Comparison of ENCODE assay signal across 22 cellular contexts in the genomic region with DNA sequence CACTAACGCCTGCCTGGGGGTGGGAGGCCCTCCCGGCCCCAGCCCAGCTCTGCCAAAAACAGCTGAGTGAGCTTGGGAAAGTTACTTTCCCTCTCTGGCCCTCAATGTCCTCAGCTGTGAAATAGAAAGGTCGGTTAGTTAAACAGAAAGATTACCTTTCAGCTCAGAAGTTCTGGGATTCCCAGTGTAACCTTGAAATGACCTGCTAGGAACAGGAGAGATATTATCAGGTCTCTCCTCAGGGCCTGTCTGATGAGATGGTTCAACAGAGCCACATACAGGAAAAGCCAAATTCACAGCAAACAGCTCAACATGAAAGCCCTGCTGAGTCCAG.
A peak's percentile ranks its signal among the peaks of the same experiment; 100 is the strongest.
DNase-seq lines count a peak whose midpoint lies in the region; ATAC-seq, FAIRE-seq and TF ChIP-seq lines count a peak whose summit lies in the region.
"Had no signal": no experiment of that assay in that cellular context is flagged by ENCODE, and none has a peak within 500 bp of the region (broad histone marks: within the 10 kb centered on the region; RNA-seq: fewer than 3 reads in every experiment).

No MANE protein-coding gene starts in this region.

- H4K20me1 ChIP-seq in GM23338 (replicated peaks; ENCODE audit: insufficient read depth) (no peaks in the 10 kb centered on the region), K562 (replicated peaks; ENCODE audit: control insufficient read depth, insufficient read depth, low read length) (no peaks in the 10 kb centered on the region)

- intact Hi-C loops in K562 (cut with micrococcal nuclease): no loop called here

- peaks cover 29% of the 10 kb centered on the region for H3K4me1 Mint-ChIP-seq in GM23338

- no TSS peak for BruUV-seq in K562 (replicated peaks; lab: Mats Ljungman, UMichigan)

- TF ChIP-seq RAD21 in K562 (CRISPR knock-in tag; conservative IDR thresholded peaks at IDR 0.05 in 1 of 2, IDR thresholded peaks at IDR 0.05 in 1 of 2): no peak

- TF ChIP-seq POLR2A in K562 (conservative IDR thresholded peaks at IDR 0.05): no peak
- TF ChIP-seq POLR2A in suprapubic skin (IDR thresholded peaks at IDR 0.05): no peak

- peaks cover 8% of the 10 kb centered on the region for H3K27me3 Mint-ChIP-seq in GM23338 (ENCODE audit: insufficient read depth, low read depth, poor library complexity)
- H3K27me3 Mint-ChIP-seq: activated B cell treated with CpG ODN at 0.5 μM for 24 hours; activated CD4-positive, alpha-beta memory T cell treated with anti-CD3 and anti-CD28 coated beads for 36 hours had no signal

- TF ChIP-seq CTCF in GM23338 (conservative IDR thresholded peaks at IDR 0.05; ENCODE audit: low read depth in 2 of 2) (no peak), K562 (IDR thresholded peaks at IDR 0.05 in 2 of 3, conservative IDR thresholded peaks at IDR 0.05 in 1 of 3; ENCODE audit: insufficient read depth in 2 of 3, low read depth in 1 of 3, low read length in 3 of 3) (no peak), lung (IDR thresholded peaks at IDR 0.05; ENCODE audit: control extremely low read depth, extremely low read depth) (no peak), suprapubic skin (IDR thresholded peaks at IDR 0.05) (no peak)

- peak overlapping the region; percentile 56; the same call in 1 of the 2 replicates for H2AFZ ChIP-seq in GM23338
- H2AFZ ChIP-seq in K562 (ENCODE audit: low read depth, low read length): 0 out of 2 replicates have a peak overlapping the region, but pooled peaks have one; percentile 14

- CTCF ChIA-PET in K562 (lab: Yijun Ruan, JAX; ENCODE audit: low intra/inter-chr PET ratio): no interaction called here

- H3K4me3 ChIP-seq in GM23338 (no peak overlapping the region), K562 (no peak overlapping the region), lung (no peak overlapping the region), suprapubic skin (no peak overlapping the region)
- H3K4me3 ChIP-seq: adrenal gland, dorsolateral prefrontal cortex, gastrocnemius medialis had no signal

- H3K27me3 ChIP-seq in GM23338 (ENCODE audit: insufficient read depth): no peaks in the 10 kb centered on the region
- no peaks in the 10 kb centered on the region; a peak in 1 of 5 replicates for H3K27me3 ChIP-seq in K562 (ENCODE audit: control insufficient read depth in 2 of 2, insufficient read depth in 2 of 2, low read length in 2 of 2)
- no peaks in the 10 kb centered on the region for H3K27me3 ChIP-seq in lung (ENCODE audit: control insufficient read depth, insufficient read depth)
- H3K27me3 ChIP-seq in suprapubic skin: no peaks in the 10 kb centered on the region
- H3K27me3 ChIP-seq: adrenal gland, dorsolateral prefrontal cortex, gastrocnemius medialis had no signal

- no peaks in the 10 kb centered on the region for H3K79me2 ChIP-seq in GM23338 (replicated peaks; ENCODE audit: insufficient read depth)
- no peaks in the 10 kb centered on the region for H3K79me2 ChIP-seq in K562 (ENCODE audit: control insufficient read depth, insufficient read depth, low read length)

- no peak overlapping the region for H3K27ac Mint-ChIP-seq in GM23338
- H3K27ac Mint-ChIP-seq: activated CD4-positive, alpha-beta memory T cell treated with anti-CD3 and anti-CD28 coated beads for 36 hours had no signal

- TF ChIP-seq EP300 in K562 (IDR thresholded peaks at IDR 0.05; ENCODE audit: low read length) (no peak), suprapubic skin (IDR thresholded peaks at IDR 0.05) (no peak)

- no peak for DNase-seq in GM23338 (ENCODE audit: low spot score)
- no peak for DNase-seq in K562 (ENCODE audit: extremely low read depth in 1 of 4, low spot score in 3 of 4)
- no peak for DNase-seq in lung (ENCODE audit: low spot score)
- no peak for DNase-seq in suprapubic skin (ENCODE audit: low spot score in 2 of 2)
- DNase-seq in activated naive CD4-positive, alpha-beta T cell (lab: John Stamatoyannopoulos, UW): no peak
- DNase-seq in activated gamma-delta T cell (lab: John Stamatoyannopoulos, UW): no peak
- DNase-seq: activated B cell treated with CpG ODN at 0.5 μM for 24 hours; activated CD4-positive, alpha-beta memory T cell treated with anti-CD3 and anti-CD28 coated beads for 36 hours; activated effector memory CD4-positive, alpha-beta T cell treated with anti-CD3 and anti-CD28 coated beads, Interleukin-2, amount 50 U/mL, for 16 hours; adrenal gland; dorsolateral prefrontal cortex; gastrocnemius medialis; Karpas-422; NCI-H1092; NCI-H2029 treated with DMSO at 0.1 percent for 48 hours; NCI-H446; substantia nigra; T-helper 9 cell had no signal

- H3K4me2 ChIP-seq in GM23338 (peak overlapping the region; percentile 67), K562 (ENCODE audit: insufficient read depth, low read length) (no peak overlapping the region)

- no peaks in the 10 kb centered on the region for H3F3A ChIP-seq in GM23338 (replicated peaks; ENCODE audit: low read depth)

- no peaks in the 10 kb centered on the region for H3K36me3 Mint-ChIP-seq in GM23338 (ENCODE audit: low read depth)
- H3K36me3 Mint-ChIP-seq: activated CD4-positive, alpha-beta memory T cell treated with anti-CD3 and anti-CD28 coated beads for 36 hours had no signal

- H3K4me1 ChIP-seq in GM23338 (ENCODE audit: insufficient read depth) (peaks cover 29% of the 10 kb centered on the region), K562 (replicated peaks in 1 of 2; ENCODE audit: control insufficient read depth in 2 of 2, insufficient read depth in 2 of 2, low read length in 2 of 2) (peaks cover 0 to 12% of the 10 kb centered on the region in 2 experiments; a peak in 3 of 5 replicates), lung (ENCODE audit: control insufficient read depth in 2 of 2, insufficient read depth in 2 of 2, low read length in 2 of 2) (peaks cover 8 to 10% of the 10 kb centered on the region in 2 donors), suprapubic skin (no peaks in the 10 kb centered on the region)
- H3K4me1 ChIP-seq: adrenal gland, gastrocnemius medialis had no signal

- in situ Hi-C loops in K562 (cut with MboI): no loop called here

- H3K9ac ChIP-seq in K562 (ENCODE audit: insufficient read depth in 1 of 2, low read depth in 2 of 2, low read length in 2 of 2): no peak overlapping the region

- peaks cover 2% of the 10 kb centered on the region for H3K9me1 ChIP-seq in K562 (ENCODE audit: control insufficient read depth, insufficient read depth, low read length)

- ATAC-seq in GM23338 (no peak), K562 (no peak), lung (ENCODE audit: insufficient read depth, low FRiP score) (no peak), HG02588 (IDR thresholded peaks at IDR 0.05; ENCODE audit: unreplicated experiment) (no peak)
- ATAC-seq: gastrocnemius medialis had no signal

- 18% methylated on average over 3 of the region's 3 CpGs for WGBS in K562 (ENCODE audit: insufficient coverage, low coverage, missing lambda C conversion rate)
- WGBS in lung, 2 donors: 66 to 81% methylated on average over 3 of the region's 3 CpGs
- 78% methylated on average over 3 of the region's 3 CpGs for WGBS in suprapubic skin

- H3K9me2 ChIP-seq in GM23338 (ENCODE audit: insufficient read depth): peaks cover 1% of the 10 kb centered on the region; the same call in 1 of the 2 replicates

- H3K4me3 Mint-ChIP-seq in GM23338: no peak overlapping the region
- H3K4me3 Mint-ChIP-seq: activated B cell treated with CpG ODN at 0.5 μM for 24 hours; activated CD4-positive, alpha-beta memory T cell treated with anti-CD3 and anti-CD28 coated beads for 36 hours had no signal

- POLR2A ChIA-PET in K562 (lab: Yijun Ruan, JAX): interaction anchor here (0.5 to 0.9 kb wide), 3 partner anchors 10 to 15 kb away, joined by 3 to 5 read pairs (median 3); no protein-coding TSS in a partner anchor

- H3K9me3 ChIP-seq in K562 (replicated peaks; ENCODE audit: control insufficient read depth, insufficient read depth, low read depth, low read length) (no peaks in the 10 kb centered on the region), lung (ENCODE audit: control insufficient read depth in 2 of 2, insufficient read depth in 1 of 2, low read length in 1 of 2) (no peaks in the 10 kb centered on the region), suprapubic skin (no peaks in the 10 kb centered on the region)
- H3K9me3 ChIP-seq: adrenal gland, gastrocnemius medialis had no signal

- H3K27ac ChIP-seq in GM23338 (ENCODE audit: low read depth) (no peak overlapping the region), K562 (ENCODE audit: extremely low read depth, low read depth, low read length) (no peak overlapping the region), lung (ENCODE audit: low read depth in 1 of 2, low read length in 1 of 2) (peak overlapping the region; percentile 63 to 77), suprapubic skin (peak overlapping the region; percentile 6)
- H3K27ac ChIP-seq: dorsolateral prefrontal cortex, epithelial cell of prostate, gastrocnemius medialis had no signal

- no peaks in the 10 kb centered on the region for H3K36me3 ChIP-seq in GM23338 (ENCODE audit: insufficient read depth)
- H3K36me3 ChIP-seq in K562 (ENCODE audit: control insufficient read depth, insufficient read depth, low read length): no peaks in the 10 kb centered on the region
- H3K36me3 ChIP-seq in lung (ENCODE audit: control insufficient read depth in 2 of 2, insufficient read depth in 2 of 2, low read length in 2 of 2): no peaks in the 10 kb centered on the region
- no peaks in the 10 kb centered on the region for H3K36me3 ChIP-seq in suprapubic skin
- H3K36me3 ChIP-seq: adrenal gland, gastrocnemius medialis had no signal

- FAIRE-seq in K562 (lab: Jason Lieb, UNC): peak; percentile 15
- FAIRE-seq: H54, RCC 7860 had no signal

- H3K9me3 Mint-ChIP-seq in GM23338: no peaks in the 10 kb centered on the region; the same call in 2 of the 3 replicates
- H3K9me3 Mint-ChIP-seq: activated B cell treated with CpG ODN at 0.5 μM for 24 hours had no signal

TF ChIP-seq in GM23338, 12 proteins besides CTCF, POLR2A, EP300 and RAD21 (continues in another document):
- TF ChIP-seq EZH2 (IDR thresholded peaks at IDR 0.05; ENCODE audit: low read depth, unreplicated experiment): no peak

TF ChIP-seq in K562, 482 proteins besides CTCF, POLR2A, EP300 and RAD21:
- TF ChIP-seq CAMTA2 (CRISPR knock-in tag; conservative IDR thresholded peaks at IDR 0.05): no peak
- peak; percentile 86 for TF ChIP-seq ESRRA (IDR thresholded peaks at IDR 0.05; ENCODE audit: borderline replicate concordance, low read depth)

Comparison
In these comparisons a context has a peak if more than half of its experiments do, and no peak if none do; other contexts are left out.
1. H3K27ac ChIP-seq: peak in lung (2 of 2) and suprapubic skin (single experiment); none in GM23338 (single experiment) and K562 (single experiment).